ENCODE assay signal across 1 cellular context in genomic region chr19:18379803-18380747, GRCh38.
A peak's percentile ranks its signal among the peaks of the same experiment; 100 is the strongest.
TF ChIP-seq lines count a peak whose summit lies in the region.

No MANE protein-coding gene starts in this region.

TF ChIP-seq in HepG2, 621 proteins besides CTCF, POLR2A, EP300 and RAD21 (continued from another document and continues in another):
- TF ChIP-seq ZBTB7B (CRISPR knock-in tag; IDR thresholded peaks at IDR 0.05) (peak; percentile 84), FOXP1 (IDR thresholded peaks at IDR 0.05) (peak; percentile 99), FOXP1 (CRISPR knock-in tag; IDR thresholded peaks at IDR 0.05) (peak; percentile 100), KMT2B (CRISPR knock-in tag; IDR thresholded peaks at IDR 0.05) (0 out of 2 replicates have a peak, but pooled peaks have one; percentile 44), KDM4B (CRISPR knock-in tag; IDR thresholded peaks at IDR 0.05) (peak; percentile 78; the same call in 1 of the 2 replicates), ZFP62 (CRISPR knock-in tag; IDR thresholded peaks at IDR 0.05) (no peak), NONO (IDR thresholded peaks at IDR 0.05) (no peak), NONO (CRISPR knock-in tag; conservative IDR thresholded peaks at IDR 0.05) (peak; percentile 93), SALL1 (CRISPR knock-in tag; IDR thresholded peaks at IDR 0.05) (peak; percentile 98), ZNF770 (CRISPR knock-in tag; IDR thresholded peaks at IDR 0.05) (peak; percentile 99), ZNF260 (CRISPR knock-in tag; IDR thresholded peaks at IDR 0.05; ENCODE audit: borderline replicate concordance, low read depth) (no peak), TRIM22 (IDR thresholded peaks at IDR 0.05) (no peak), ADNP (CRISPR knock-in tag; IDR thresholded peaks at IDR 0.05) (peak; percentile 57; the same call in 1 of the 2 replicates), ZSCAN20 (CRISPR knock-in tag; IDR thresholded peaks at IDR 0.05; ENCODE audit: borderline replicate concordance) (no peak), ZNF629 (CRISPR knock-in tag; conservative IDR thresholded peaks at IDR 0.05) (0 out of 2 replicates have a peak, but pooled peaks have one; percentile 22), RFX5 (IDR thresholded peaks at IDR 0.05; ENCODE audit: low read depth, low read length) (no peak), ZNF639 (CRISPR knock-in tag; conservative IDR thresholded peaks at IDR 0.05) (no peak; the same call in 1 of the 2 replicates), KLF11 (CRISPR knock-in tag; IDR thresholded peaks at IDR 0.05) (peak; percentile 97), ZFYVE20 (CRISPR knock-in tag; IDR thresholded peaks at IDR 0.05; ENCODE audit: borderline replicate concordance, low read depth) (no peak), HOXA7 (CRISPR knock-in tag; IDR thresholded peaks at IDR 0.05) (no peak), MEF2D (CRISPR knock-in tag; IDR thresholded peaks at IDR 0.05) (peak; percentile 97), SMYD3 (CRISPR knock-in tag; IDR thresholded peaks at IDR 0.05) (no peak; the same call in 1 of the 2 replicates), ZFX (CRISPR knock-in tag; IDR thresholded peaks at IDR 0.05; ENCODE audit: low read depth) (peak; percentile 78), HNF1B (CRISPR knock-in tag; IDR thresholded peaks at IDR 0.05) (peak; percentile 90), ZBTB20 (CRISPR knock-in tag; IDR thresholded peaks at IDR 0.05; ENCODE audit: borderline replicate concordance, low read depth) (no peak), ZFP36L1 (CRISPR knock-in tag; IDR thresholded peaks at IDR 0.05) (peak; percentile 65), NFKBIZ (CRISPR knock-in tag; IDR thresholded peaks at IDR 0.05) (peak; percentile 86), MEIS1 (CRISPR knock-in tag; IDR thresholded peaks at IDR 0.05; ENCODE audit: borderline replicate concordance) (peak; percentile 88; the same call in 1 of the 2 replicates), PBX3 (CRISPR knock-in tag; IDR thresholded peaks at IDR 0.05; ENCODE audit: borderline replicate concordance) (no peak), MIER2 (CRISPR knock-in tag; IDR thresholded peaks at IDR 0.05) (0 out of 2 replicates have a peak, but pooled peaks have one; percentile 33), GATAD2A (CRISPR knock-in tag; IDR thresholded peaks at IDR 0.05) (peak; percentile 97), NFYB (CRISPR knock-in tag; IDR thresholded peaks at IDR 0.05) (peak; percentile 69), PHF5A (CRISPR knock-in tag; IDR thresholded peaks at IDR 0.05; ENCODE audit: low read depth, unreplicated experiment) (peak; percentile 72), MTF2 (CRISPR knock-in tag; IDR thresholded peaks at IDR 0.05; ENCODE audit: borderline replicate concordance) (no peak), HNRNPLL (IDR thresholded peaks at IDR 0.05; ENCODE audit: low read depth, low read length, poor library complexity, severe bottlenecking) (no peak), ZNF296 (CRISPR knock-in tag; conservative IDR thresholded peaks at IDR 0.05) (0 out of 2 replicates have a peak, but pooled peaks have one; percentile 55), ZNF30 (CRISPR knock-in tag; IDR thresholded peaks at IDR 0.05) (no peak), MED8 (CRISPR knock-in tag; IDR thresholded peaks at IDR 0.05; ENCODE audit: insufficient replicate concordance) (peak; percentile 99), ATF1 (CRISPR knock-in tag; IDR thresholded peaks at IDR 0.05) (peak; percentile 87), FOXO1 (CRISPR knock-in tag; IDR thresholded peaks at IDR 0.05) (peak; percentile 97), TBX2 (CRISPR knock-in tag; IDR thresholded peaks at IDR 0.05; ENCODE audit: borderline replicate concordance) (peak; percentile 99), PATZ1 (CRISPR knock-in tag; IDR thresholded peaks at IDR 0.05) (peak; percentile 98), DNMT3B (CRISPR knock-in tag; conservative IDR thresholded peaks at IDR 0.05) (peak; percentile 95)
- TF ChIP-seq, protein P1, sequence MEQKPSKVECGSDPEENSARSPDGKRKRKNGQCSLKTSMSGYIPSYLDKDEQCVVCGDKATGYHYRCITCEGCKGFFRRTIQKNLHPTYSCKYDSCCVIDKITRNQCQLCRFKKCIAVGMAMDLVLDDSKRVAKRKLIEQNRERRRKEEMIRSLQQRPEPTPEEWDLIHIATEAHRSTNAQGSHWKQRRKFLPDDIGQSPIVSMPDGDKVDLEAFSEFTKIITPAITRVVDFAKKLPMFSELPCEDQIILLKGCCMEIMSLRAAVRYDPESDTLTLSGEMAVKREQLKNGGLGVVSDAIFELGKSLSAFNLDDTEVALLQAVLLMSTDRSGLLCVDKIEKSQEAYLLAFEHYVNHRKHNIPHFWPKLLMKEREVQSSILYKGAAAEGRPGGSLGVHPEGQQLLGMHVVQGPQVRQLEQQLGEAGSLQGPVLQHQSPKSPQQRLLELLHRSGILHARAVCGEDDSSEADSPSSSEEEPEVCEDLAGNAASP (CRISPR knock-in tag; IDR thresholded peaks at IDR 0.05; ENCODE audit: borderline replicate concordance), result peak; percentile 99
- TF ChIP-seq, protein P2, sequence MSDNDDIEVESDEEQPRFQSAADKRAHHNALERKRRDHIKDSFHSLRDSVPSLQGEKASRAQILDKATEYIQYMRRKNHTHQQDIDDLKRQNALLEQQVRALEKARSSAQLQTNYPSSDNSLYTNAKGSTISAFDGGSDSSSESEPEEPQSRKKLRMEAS (IDR thresholded peaks at IDR 0.05), result peak; percentile 89
- TF ChIP-seq, protein P3, sequence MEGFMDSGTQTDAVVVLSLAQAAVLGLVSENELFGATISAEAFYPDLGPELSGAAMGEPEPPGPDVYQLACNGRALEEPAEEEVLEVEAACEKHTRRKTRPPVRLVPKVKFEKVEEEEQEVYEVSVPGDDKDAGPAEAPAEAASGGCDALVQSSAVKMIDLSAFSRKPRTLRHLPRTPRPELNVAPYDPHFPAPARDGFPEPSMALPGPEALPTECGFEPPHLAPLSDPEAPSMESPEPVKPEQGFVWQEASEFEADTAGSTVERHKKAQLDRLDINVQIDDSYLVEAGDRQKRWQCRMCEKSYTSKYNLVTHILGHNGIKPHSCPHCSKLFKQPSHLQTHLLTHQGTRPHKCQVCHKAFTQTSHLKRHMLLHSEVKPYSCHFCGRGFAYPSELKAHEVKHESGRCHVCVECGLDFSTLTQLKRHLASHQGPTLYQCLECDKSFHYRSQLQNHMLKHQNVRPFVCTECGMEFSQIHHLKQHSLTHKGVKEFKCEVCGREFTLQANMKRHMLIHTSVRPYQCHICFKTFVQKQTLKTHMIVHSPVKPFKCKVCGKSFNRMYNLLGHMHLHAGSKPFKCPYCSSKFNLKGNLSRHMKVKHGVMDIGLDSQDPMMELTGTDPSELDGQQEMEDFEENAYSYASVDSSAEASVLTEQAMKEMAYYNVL (CRISPR knock-in tag; IDR thresholded peaks at IDR 0.05; ENCODE audit: borderline replicate concordance), result peak; percentile 74; the same call in 1 of the 2 replicates
- TF ChIP-seq, protein P4, sequence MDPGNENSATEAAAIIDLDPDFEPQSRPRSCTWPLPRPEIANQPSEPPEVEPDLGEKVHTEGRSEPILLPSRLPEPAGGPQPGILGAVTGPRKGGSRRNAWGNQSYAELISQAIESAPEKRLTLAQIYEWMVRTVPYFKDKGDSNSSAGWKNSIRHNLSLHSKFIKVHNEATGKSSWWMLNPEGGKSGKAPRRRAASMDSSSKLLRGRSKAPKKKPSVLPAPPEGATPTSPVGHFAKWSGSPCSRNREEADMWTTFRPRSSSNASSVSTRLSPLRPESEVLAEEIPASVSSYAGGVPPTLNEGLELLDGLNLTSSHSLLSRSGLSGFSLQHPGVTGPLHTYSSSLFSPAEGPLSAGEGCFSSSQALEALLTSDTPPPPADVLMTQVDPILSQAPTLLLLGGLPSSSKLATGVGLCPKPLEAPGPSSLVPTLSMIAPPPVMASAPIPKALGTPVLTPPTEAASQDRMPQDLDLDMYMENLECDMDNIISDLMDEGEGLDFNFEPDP (CRISPR knock-in tag; conservative IDR thresholded peaks at IDR 0.05), result no peak
- TF ChIP-seq, protein P5, sequence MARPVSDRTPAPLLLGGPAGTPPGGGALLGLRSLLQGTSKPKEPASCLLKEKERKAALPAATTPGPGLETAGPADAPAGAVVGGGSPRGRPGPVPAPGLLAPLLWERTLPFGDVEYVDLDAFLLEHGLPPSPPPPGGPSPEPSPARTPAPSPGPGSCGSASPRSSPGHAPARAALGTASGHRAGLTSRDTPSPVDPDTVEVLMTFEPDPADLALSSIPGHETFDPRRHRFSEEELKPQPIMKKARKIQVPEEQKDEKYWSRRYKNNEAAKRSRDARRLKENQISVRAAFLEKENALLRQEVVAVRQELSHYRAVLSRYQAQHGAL (CRISPR knock-in tag; IDR thresholded peaks at IDR 0.05; ENCODE audit: not compliant biosample characterization), result no peak
- TF ChIP-seq, protein P6, sequence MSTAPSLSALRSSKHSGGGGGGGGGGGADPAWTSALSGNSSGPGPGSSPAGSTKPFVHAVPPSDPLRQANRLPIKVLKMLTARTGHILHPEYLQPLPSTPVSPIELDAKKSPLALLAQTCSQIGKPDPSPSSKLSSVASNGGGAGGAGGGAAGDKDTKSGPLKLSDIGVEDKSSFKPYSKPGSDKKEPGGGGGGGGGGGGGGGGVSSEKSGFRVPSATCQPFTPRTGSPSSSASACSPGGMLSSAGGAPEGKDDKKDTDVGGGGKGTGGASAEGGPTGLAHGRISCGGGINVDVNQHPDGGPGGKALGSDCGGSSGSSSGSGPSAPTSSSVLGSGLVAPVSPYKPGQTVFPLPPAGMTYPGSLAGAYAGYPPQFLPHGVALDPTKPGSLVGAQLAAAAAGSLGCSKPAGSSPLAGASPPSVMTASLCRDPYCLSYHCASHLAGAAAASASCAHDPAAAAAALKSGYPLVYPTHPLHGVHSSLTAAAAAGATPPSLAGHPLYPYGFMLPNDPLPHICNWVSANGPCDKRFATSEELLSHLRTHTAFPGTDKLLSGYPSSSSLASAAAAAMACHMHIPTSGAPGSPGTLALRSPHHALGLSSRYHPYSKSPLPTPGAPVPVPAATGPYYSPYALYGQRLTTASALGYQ (CRISPR knock-in tag; IDR thresholded peaks at IDR 0.05), result peak; percentile 97
